1 cellular context compared by ENCODE assay signal in the genomic region with DNA sequence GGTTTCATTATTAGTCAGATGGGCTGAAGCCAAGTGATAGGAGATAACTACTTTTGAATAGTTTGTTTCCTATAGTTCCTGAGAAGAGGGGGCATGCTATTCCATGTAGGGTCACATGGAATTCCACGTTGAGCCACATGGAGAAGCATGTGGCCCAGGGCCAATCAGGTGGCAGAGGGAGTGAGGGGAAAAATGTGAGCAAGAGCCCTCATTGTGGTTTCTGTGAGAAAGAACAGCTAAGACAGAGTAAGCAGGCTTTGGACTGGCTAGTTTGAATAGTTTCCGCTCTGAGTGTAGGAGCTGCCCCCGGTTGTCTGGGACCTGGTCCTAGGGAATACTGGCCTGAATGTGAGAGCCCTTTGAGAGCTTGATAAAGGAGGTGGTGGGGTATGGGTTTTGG.
TF ChIP-seq lines count a peak whose summit lies in the region.

No MANE protein-coding gene starts in this region.

TF ChIP-seq in H1, 55 proteins besides CTCF, POLR2A, EP300 and RAD21 (continued from another document):
- TF ChIP-seq, protein P1, sequence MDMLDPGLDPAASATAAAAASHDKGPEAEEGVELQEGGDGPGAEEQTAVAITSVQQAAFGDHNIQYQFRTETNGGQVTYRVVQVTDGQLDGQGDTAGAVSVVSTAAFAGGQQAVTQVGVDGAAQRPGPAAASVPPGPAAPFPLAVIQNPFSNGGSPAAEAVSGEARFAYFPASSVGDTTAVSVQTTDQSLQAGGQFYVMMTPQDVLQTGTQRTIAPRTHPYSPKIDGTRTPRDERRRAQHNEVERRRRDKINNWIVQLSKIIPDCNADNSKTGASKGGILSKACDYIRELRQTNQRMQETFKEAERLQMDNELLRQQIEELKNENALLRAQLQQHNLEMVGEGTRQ (IDR thresholded peaks at IDR 0.05; ENCODE audit: low read length): peak; percentile 50; the same call in 1 of the 2 replicates
